14 cellular contexts compared by ENCODE assay signal in genomic region chrX:10841579-10841978, GRCh38.
"Had no signal": no experiment of that assay in that cellular context is flagged by ENCODE, and none has a peak within 500 bp of the region (broad histone marks: within the 10 kb centered on the region; RNA-seq: fewer than 3 reads in every experiment).

No MANE protein-coding gene starts in this region.

- ATAC-seq: activated CD8-positive, alpha-beta memory T cell treated with anti-CD3 and anti-CD28 coated beads, Interleukin-2, amount 10 ng/mL, durations not matched to agents 7 days and 5 days; mucosa of descending colon; naive thymus-derived CD8-positive, alpha-beta T cell; stimulated activated memory B cell treated with anti-CD40 and anti-IgM and Interleukin-4, amounts not matched to agents 10 μg/mL and 1 μg/mL and 100 μg/mL, for 72 hours had no signal

- H3K27ac ChIP-seq: esophagus squamous epithelium, hepatocyte, left ventricle myocardium inferior, thyroid gland, WERI-Rb-1 had no signal

- H2AFZ ChIP-seq: hepatocyte had no signal

- DNase-seq: activated CD4-positive, alpha-beta memory T cell treated with anti-CD3 and anti-CD28 coated beads for 36 hours; activated CD8-positive, alpha-beta memory T cell treated with anti-CD3 and anti-CD28 coated beads, Interleukin-2, amount 10 ng/mL, durations not matched to agents 7 days and 5 days; activated naive CD4-positive, alpha-beta T cell treated with anti-CD3 and anti-CD28 coated beads, Interleukin-2, amount 10 ng/mL, durations not matched to agents 7 days and 5 days; activated T-cell treated with anti-CD3 and anti-CD28 coated beads, Interleukin-2, amount 50 U/mL, for 1 hour; esophagus squamous epithelium; kidney; left ventricle myocardium inferior; mucosa of descending colon; naive thymus-derived CD8-positive, alpha-beta T cell; T1000; thyroid gland; WERI-Rb-1 had no signal

- H3K4me3 ChIP-seq: esophagus squamous epithelium, hepatocyte, left ventricle myocardium inferior, mucosa of descending colon, thyroid gland had no signal

- H3K36me3 ChIP-seq: esophagus squamous epithelium, left ventricle myocardium inferior, thyroid gland, WERI-Rb-1 had no signal

- H3K79me2 ChIP-seq: hepatocyte had no signal

- H3K9me3 ChIP-seq: esophagus squamous epithelium, left ventricle myocardium inferior, mucosa of descending colon, thyroid gland had no signal

- H3K27me3 ChIP-seq: esophagus squamous epithelium, hepatocyte, thyroid gland had no signal

- H3K4me2 ChIP-seq: hepatocyte had no signal

- H3K4me1 ChIP-seq: esophagus squamous epithelium, left ventricle myocardium inferior, thyroid gland had no signal
